8 cellular contexts compared by ENCODE assay signal in the genomic region with DNA sequence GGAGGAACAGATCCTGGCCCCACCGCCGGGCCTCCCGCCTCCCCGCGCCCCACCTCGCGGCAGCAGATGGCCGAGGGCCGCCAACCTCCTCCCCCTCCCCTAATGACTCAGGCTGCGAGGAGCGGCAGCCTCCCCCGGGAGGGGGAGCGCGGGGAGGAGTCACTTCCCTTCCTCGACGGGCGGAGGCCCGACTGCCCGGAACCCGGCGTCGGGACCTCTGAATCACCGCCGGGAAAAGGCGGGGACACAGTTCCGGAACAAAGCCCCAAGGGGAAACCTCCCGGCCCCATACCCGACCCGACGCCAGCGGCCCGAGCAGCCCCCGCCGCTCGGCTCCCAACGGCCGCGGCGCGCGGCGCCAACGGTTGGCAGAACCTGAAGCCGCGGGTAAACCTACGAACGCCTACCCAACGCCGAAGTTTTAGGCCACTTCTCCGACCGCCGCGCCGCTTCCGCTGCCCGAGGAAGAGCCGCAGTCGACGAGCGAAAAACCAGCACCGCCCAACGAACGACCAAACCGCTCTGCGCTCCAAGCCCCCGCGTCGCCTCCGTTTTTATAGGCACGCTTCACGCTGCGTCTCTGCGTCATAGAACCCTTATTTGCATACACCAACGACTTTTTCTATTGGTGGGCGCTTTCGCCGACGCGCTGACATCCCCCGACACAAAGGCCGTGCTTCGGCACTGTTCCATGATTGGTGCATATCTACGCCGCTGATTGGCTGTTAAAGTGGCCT. TPM values are rescaled to one million over a fixed set of nuclear protein-coding genes. Genes with fewer than 3 reads are reported as not detected.
DNase-seq lines count a peak whose midpoint lies in the region; ATAC-seq and TF ChIP-seq lines count a peak whose summit lies in the region.

No MANE protein-coding gene starts in this region.

- H3K27ac ChIP-seq in endodermal cell (ENCODE audit: low read depth, low read length): peak overlapping the region; percentile 92
- H3K27ac ChIP-seq in mesodermal cell (ENCODE audit: low read depth, low read length, severe bottlenecking): peak overlapping the region; percentile 99

- no peaks in the 10 kb centered on the region for H3K9me3 ChIP-seq in Caco-2
- no peaks in the 10 kb centered on the region for H3K9me3 ChIP-seq in endodermal cell (ENCODE audit: control insufficient read depth, low read length)
- no peaks in the 10 kb centered on the region for H3K9me3 ChIP-seq in mesodermal cell (ENCODE audit: control insufficient read depth, low read length)

- H3K36me3 Mint-ChIP-seq in Caco-2 (ENCODE audit: insufficient read depth, unreplicated experiment) (peaks cover 59% of the 10 kb centered on the region), endodermal cell (ENCODE audit: low read depth) (peaks cover 24% of the 10 kb centered on the region)

- H3K36me3 ChIP-seq in Caco-2 (ENCODE audit: control insufficient read depth, insufficient read depth, low read length): peaks cover 2% of the 10 kb centered on the region; the same call in 1 of the 2 replicates
- H3K36me3 ChIP-seq in endodermal cell (ENCODE audit: control insufficient read depth, insufficient read depth, low read length): peaks cover 29% of the 10 kb centered on the region
- H3K36me3 ChIP-seq in mesodermal cell (ENCODE audit: control insufficient read depth, insufficient read depth, low read length): peaks cover 36% of the 10 kb centered on the region

- H3K27ac Mint-ChIP-seq in Caco-2 (ENCODE audit: unreplicated experiment) (peak overlapping the region; percentile 100), endodermal cell (peak overlapping the region; percentile 100)

- CTCF ChIA-PET in Caco-2 (lab: Charles Lee): interaction anchor here (0.6 to 2.7 kb wide), 14 partner anchors 15 to 574 kb away, joined by 3 to 23 read pairs (median 4); partner anchors contain the start of genes GALK1, ITGB4, MIF4GD and PRPSAP1

- H3K4me1 Mint-ChIP-seq in Caco-2 (ENCODE audit: low read depth, unreplicated experiment): peaks cover 28% of the 10 kb centered on the region
- H3K4me1 Mint-ChIP-seq in endodermal cell: peaks cover 35% of the 10 kb centered on the region

- DNase-seq in Caco-2 (peak; percentile 97 to 99), HUDEP-2 (lab: John Stamatoyannopoulos, UW; ENCODE audit: unreplicated experiment in 76 of 76) (peak in 75 of 76 experiments; percentile 64 to 99 (median 97)), NOMO-1 treated with dmso at 0.1 percent for 144 hours (lab: John Stamatoyannopoulos, UW; ENCODE audit: unreplicated experiment) (peak; percentile 97), endodermal cell (peak; percentile 100)
- DNase-seq in activated CD8-positive, alpha-beta memory T cell treated with anti-CD3 and anti-CD28 coated beads, Interleukin-2, amount 50 U/mL, for 24 hours (ENCODE audit: extremely low read depth): peak; percentile 85
- DNase-seq in stimulated activated CD8-positive, alpha-beta memory T cell treated with anti-CD3 and anti-CD28 coated beads, Interleukin-15, amount 100 ng/mL, for 4 hours (ENCODE audit: low read depth in 2 of 2): peak; percentile 86 to 92

- intact Hi-C loops in Caco-2 (cut with micrococcal nuclease; ENCODE audit: unreplicated experiment): no loop called here

- peaks cover 21% of the 10 kb centered on the region for H3K4me1 ChIP-seq in Caco-2
- peaks cover 4% of the 10 kb centered on the region for H3K4me1 ChIP-seq in endodermal cell (ENCODE audit: control insufficient read depth, insufficient read depth, low read length)
- peaks cover 11% of the 10 kb centered on the region for H3K4me1 ChIP-seq in mesodermal cell (ENCODE audit: control insufficient read depth, insufficient read depth, low read length, poor library complexity, severe bottlenecking)

- 0% methylated on average over 31 to 84 of the region's 84 CpGs for WGBS in endodermal cell (ENCODE audit: insufficient coverage in 1 of 2, insufficient read length in 1 of 2), 2 experiments
- WGBS in mesodermal cell (ENCODE audit: insufficient coverage in 2 of 2), 2 experiments: 0% methylated on average over 54 to 74 of the region's 84 CpGs

- H3K4me3 ChIP-seq in Caco-2 (ENCODE audit: low read depth, low read length): peak overlapping the region; percentile 85
- peak overlapping the region; percentile 96 for H3K4me3 ChIP-seq in endodermal cell (ENCODE audit: low read length)
- peak overlapping the region; percentile 97 for H3K4me3 ChIP-seq in mesodermal cell (ENCODE audit: extremely low read depth, insufficient read depth, low read length, poor library complexity, severe bottlenecking)

- H3K4me3 Mint-ChIP-seq in Caco-2 (ENCODE audit: unreplicated experiment) (peak overlapping the region; percentile 100), endodermal cell (peak overlapping the region; percentile 97)

- peak overlapping the region; percentile 99 for H3K9ac ChIP-seq in endodermal cell (ENCODE audit: extremely low read depth, low read length, poor library complexity, severe bottlenecking)

- no peak for TF ChIP-seq CTCF in Caco-2 (IDR thresholded peaks at IDR 0.05; ENCODE audit: insufficient read depth in 1 of 2, low read depth in 1 of 2, low read length in 1 of 2, severe bottlenecking in 1 of 2, unreplicated experiment in 1 of 2)
- TF ChIP-seq CTCF in endodermal cell (conservative IDR thresholded peaks at IDR 0.05): no peak

- ATAC-seq in GM21390 (IDR thresholded peaks at IDR 0.05; ENCODE audit: unreplicated experiment): peak; percentile 57

- H3K27me3 ChIP-seq in Caco-2 (replicated peaks; ENCODE audit: control insufficient read depth, insufficient read depth, low read length) (no peaks in the 10 kb centered on the region), endodermal cell (ENCODE audit: control insufficient read depth, insufficient read depth, low read length, poor library complexity, severe bottlenecking) (no peaks in the 10 kb centered on the region)

- BruUV-seq in Caco-2 (replicated peaks; lab: Mats Ljungman, UMichigan): no TSS peak

- POLR2A ChIA-PET in Caco-2 (lab: Charles Lee): interaction anchor here (0.6 to 1.0 kb wide), 44 partner anchors 9 to 601 kb away, joined by 3 to 49 read pairs (median 4); partner anchors contain the start of genes FBF1, GALK1, MIF4GD and RECQL5

- no peaks in the 10 kb centered on the region for H3K9me3 Mint-ChIP-seq in Caco-2 (ENCODE audit: unreplicated experiment)
- peaks cover 1% of the 10 kb centered on the region for H3K9me3 Mint-ChIP-seq in endodermal cell

- H3K27me3 Mint-ChIP-seq in Caco-2 (ENCODE audit: insufficient read depth, unreplicated experiment): peaks cover 4% of the 10 kb centered on the region
- no peaks in the 10 kb centered on the region for H3K27me3 Mint-ChIP-seq in endodermal cell (ENCODE audit: insufficient read depth)

RNA-seq across cellular contexts. Expression of gene UNK, which starts 5.2 kb away (rescaled TPM):
- total RNA-seq in Caco-2 (2022) (31.2 and 33.3 TPM in 2 replicates), endodermal cell (10 to 100 TPM; 38.0 to 39.0 TPM)
- 40.1 TPM for polyA plus RNA-seq in endodermal cell (2013, experiment 1 of 2)
- polyA plus RNA-seq in endodermal cell (2013, experiment 2 of 2): 37.5 TPM
- polyA plus RNA-seq in mesodermal cell (2013, experiment 1 of 2): 27.2 TPM
- polyA plus RNA-seq in mesodermal cell (2013, experiment 2 of 2): 24.0 TPM

RNA-seq across cellular contexts. Expression of gene GALK1, which starts 14.4 kb away (rescaled TPM):
- total RNA-seq in Caco-2 (2022): 41.1 and 45.0 TPM in 2 replicates
- total RNA-seq in endodermal cell: 10 to 100 TPM; 26.7 to 33.2 TPM
- polyA plus RNA-seq in endodermal cell (2013, experiment 1 of 2): 25.1 TPM
- polyA plus RNA-seq in endodermal cell (2013, experiment 2 of 2): 22.8 TPM
- polyA plus RNA-seq in mesodermal cell (2013, experiment 1 of 2): 36.5 TPM
- polyA plus RNA-seq in mesodermal cell (2013, experiment 2 of 2): 33.3 TPM

RNA-seq across cellular contexts. Expression of gene ITGB4, which starts 58.2 kb away (rescaled TPM):
- total RNA-seq in Caco-2 (2022) (50.8 and 55.4 TPM in 2 replicates), endodermal cell (1 to 10 TPM; 3.4 to 5.1 TPM)
- polyA plus RNA-seq in endodermal cell (2013, experiment 1 of 2): 0.39 TPM
- 0.87 TPM for polyA plus RNA-seq in endodermal cell (2013, experiment 2 of 2)
- 1.8 TPM for polyA plus RNA-seq in mesodermal cell (2013, experiment 1 of 2)
- polyA plus RNA-seq in mesodermal cell (2013, experiment 2 of 2): 1.4 TPM

Comparison
In these comparisons a context has a peak if more than half of its experiments do, and no peak if none do; other contexts are left out.
1. Peak in every context shown above with its lines: DNase-seq, ATAC-seq, H3K4me3 ChIP-seq and H3K27ac ChIP-seq.